20 cellular contexts compared by ENCODE assay signal in genomic region chr12:58629376-58629775, GRCh38.
DNase-seq lines count a peak whose midpoint lies in the region; ATAC-seq and TF ChIP-seq lines count a peak whose summit lies in the region.
"Had no signal": no experiment of that assay in that cellular context is flagged by ENCODE, and none has a peak within 500 bp of the region (broad histone marks: within the 10 kb centered on the region; RNA-seq: fewer than 3 reads in every experiment).

No MANE protein-coding gene starts in this region.

- no peak overlapping the region for H2AFZ ChIP-seq in H9 (ENCODE audit: low read length)

- TF ChIP-seq POLR2A in thyroid gland (IDR thresholded peaks at IDR 0.05): no peak

- H2BK20ac ChIP-seq in H9 (ENCODE audit: low read depth, low read length, poor library complexity, severe bottlenecking): no peak overlapping the region

- H4K20me1 ChIP-seq in H9 (ENCODE audit: control insufficient read depth, insufficient read depth, insufficient read length): no peaks in the 10 kb centered on the region

- no peak overlapping the region for H3K14ac ChIP-seq in H9 (ENCODE audit: insufficient read depth, low read length)

- H3K9me3 ChIP-seq in A673 (ENCODE audit: low read depth, low read length, poor library complexity, severe bottlenecking) (peaks cover 13% of the 10 kb centered on the region), thyroid gland (no peaks in the 10 kb centered on the region), H9 (ENCODE audit: control insufficient read depth, low read depth, low read length) (no peaks in the 10 kb centered on the region)

- peaks cover 0 to 11% (median 0%) of the 10 kb centered on the region in 3 experiments; a peak in 2 of 7 replicates for H3K36me3 Mint-ChIP-seq in H9 (ENCODE audit: insufficient read depth in 1 of 3, low read depth in 3 of 3)

- H3K27me3 Mint-ChIP-seq in H9 (ENCODE audit: low read depth): no peaks in the 10 kb centered on the region
- H3K27me3 Mint-ChIP-seq: CD4-positive, alpha-beta T cell had no signal

- H3K18ac ChIP-seq in H9 (ENCODE audit: insufficient read length, low read depth, low read length): no peak overlapping the region

- no peaks in the 10 kb centered on the region for H3K4me1 ChIP-seq in A673 (ENCODE audit: insufficient read depth, low read length, poor library complexity, severe bottlenecking)
- H3K4me1 ChIP-seq in thyroid gland: no peaks in the 10 kb centered on the region
- no peaks in the 10 kb centered on the region for H3K4me1 ChIP-seq in H9 (ENCODE audit: insufficient read depth, low read length)
- H3K4me1 ChIP-seq: Caco-2 had no signal

- no peak overlapping the region for H3K56ac ChIP-seq in H9 (ENCODE audit: insufficient read length, low read depth, low read length)

- H3K36me3 ChIP-seq in A673 (ENCODE audit: insufficient read depth, low read length, poor library complexity, severe bottlenecking) (no peaks in the 10 kb centered on the region), thyroid gland (no peaks in the 10 kb centered on the region)

- no peak overlapping the region for H2AK5ac ChIP-seq in H9 (ENCODE audit: insufficient read length, low read length)

- ATAC-seq in GM21528 (IDR thresholded peaks at IDR 0.05; ENCODE audit: low FRiP score, unreplicated experiment): no peak
- ATAC-seq: HCT116 had no signal

- H4K5ac ChIP-seq in H9 (ENCODE audit: insufficient read length, low read depth, low read length): no peak overlapping the region

- H3K9me3 Mint-ChIP-seq in H9: peaks cover 5 to 10% of the 10 kb centered on the region in 2 experiments; a peak in 4 of 5 replicates

- intact Hi-C loops in A673 (cut with micrococcal nuclease; ENCODE audit: unreplicated experiment): no loop called here
- intact Hi-C loops in thyroid gland (cut with DNase I): no loop called here

- H3K79me1 ChIP-seq in H9 (ENCODE audit: insufficient read depth, low read depth, low read length, poor library complexity, severe bottlenecking): no peaks in the 10 kb centered on the region

- WGBS in thyroid gland, 2 donors: 72 to 81% methylated on average over 1 of the region's 1 CpG
- no CpG with 5 or more reads among the region's 1 CpG for WGBS in H9 (ENCODE audit: extremely low coverage, insufficient read length, low lambda C conversion rate)

- no peak overlapping the region for H3K27ac Mint-ChIP-seq in H9
- H3K27ac Mint-ChIP-seq: CD4-positive, alpha-beta T cell had no signal

- peaks cover 6 to 8% of the 10 kb centered on the region in 2 experiments for H3K4me1 Mint-ChIP-seq in H9

- H3K4me2 ChIP-seq in H9 (ENCODE audit: insufficient read depth, insufficient read length, low read length): no peak overlapping the region

- H2BK5ac ChIP-seq in H9 (ENCODE audit: insufficient read length, low read length): no peak overlapping the region

- H2BK12ac ChIP-seq in H9 (ENCODE audit: insufficient read length, low read depth, low read length): no peak overlapping the region

- no peak overlapping the region for H3T11ph ChIP-seq in H9 (ENCODE audit: low read length)

- H2BK15ac ChIP-seq in H9 (ENCODE audit: low read depth, low read length): no peak overlapping the region

- POLR2A ChIA-PET in A673 (lab: Charles Lee; ENCODE audit: low non-redundant PET): no interaction called here

- no peak overlapping the region for H3K27ac ChIP-seq in A673 (ENCODE audit: low read depth, low read length, poor library complexity, severe bottlenecking)
- no peak overlapping the region for H3K27ac ChIP-seq in thyroid gland
- no peak overlapping the region for H3K27ac ChIP-seq in H9 (ENCODE audit: insufficient read length, low read depth, low read length)

- H3K4me3 Mint-ChIP-seq in H9: no peak overlapping the region
- H3K4me3 Mint-ChIP-seq: CD4-positive, alpha-beta T cell had no signal

- TF ChIP-seq CTCF in AG09319 (IDR thresholded peaks at IDR 0.05; ENCODE audit: low read depth, low read length) (no peak), A673 (conservative IDR thresholded peaks at IDR 0.05; ENCODE audit: low read depth, low read length) (no peak), thyroid gland (IDR thresholded peaks at IDR 0.05) (no peak), H9 (conservative IDR thresholded peaks at IDR 0.05) (no peak)

- H4K91ac ChIP-seq in H9 (ENCODE audit: insufficient read length, low read depth, low read length): no peak overlapping the region

- H3K23ac ChIP-seq in H9 (ENCODE audit: insufficient read length, low read depth, low read length): no peak overlapping the region

- H3K27me3 ChIP-seq in A673 (replicated peaks; ENCODE audit: insufficient read depth, low read depth, low read length, poor library complexity) (no peaks in the 10 kb centered on the region), thyroid gland (no peaks in the 10 kb centered on the region), H9 (ENCODE audit: insufficient read depth, low read length) (no peaks in the 10 kb centered on the region)

- no peaks in the 10 kb centered on the region for H3K23me2 ChIP-seq in H9 (ENCODE audit: insufficient read length, low read depth, low read length, poor library complexity, severe bottlenecking)

- no peaks in the 10 kb centered on the region for H3K79me2 ChIP-seq in H9 (ENCODE audit: insufficient read depth, low read length)

- no peak overlapping the region for H2BK120ac ChIP-seq in H9 (ENCODE audit: low read depth, low read length, poor library complexity, severe bottlenecking)

- CTCF ChIA-PET in A673 (lab: Charles Lee): no interaction called here

- no TSS peak for BruUV-seq in A673 (replicated peaks; lab: Mats Ljungman, UMichigan)

- no peak overlapping the region for H3K9ac ChIP-seq in H9 (ENCODE audit: extremely low read depth, insufficient read length, low read length)

- H3K4me3 ChIP-seq in A673 (ENCODE audit: low read depth, low read length, poor library complexity, severe bottlenecking): no peak overlapping the region
- H3K4me3 ChIP-seq in thyroid gland (replicated peaks in 1 of 3): no peak overlapping the region

- no peak overlapping the region for H3K4ac ChIP-seq in H9 (ENCODE audit: low read depth, low read length)

- DNase-seq in AG09319 (ENCODE audit: extremely low read depth, low read depth) (peak; percentile 14), amniotic epithelial cell (ENCODE audit: low read depth) (peak; percentile 59), fibroblast of gingiva (ENCODE audit: low read depth) (peak; percentile 76), iris pigment epithelial cell (ENCODE audit: low read depth) (peak; percentile 77), A673 (ENCODE audit: low spot score) (no peak), thyroid gland (no peak), H9 (no peak)
- DNase-seq: 8988T; Caco-2; CD4-positive, alpha-beta T cell; KBM-7; MV-4-11; NCI-H187 treated with DMSO at 0.1 percent for 48 hours; NCI-H2227 treated with DMSO at 0.1 percent for 48 hours; NCI-H510A treated with DMSO at 0.1 percent for 48 hours; NCI-H774; OCI-M1; SHP77 had no signal

- H4K8ac ChIP-seq in H9 (replicated peaks; ENCODE audit: insufficient read length, low read depth, low read length): no peak overlapping the region

Comparison
In these comparisons a context has a peak if more than half of its experiments do, and no peak if none do; other contexts are left out.
1. DNase-seq: peak in AG09319 (single experiment), amniotic epithelial cell (single experiment), fibroblast of gingiva (single experiment) and iris pigment epithelial cell (single experiment); none in A673 (single experiment), thyroid gland (0 of 2) and H9 (single experiment).